ENCODE assay signal across 4 cellular contexts in genomic region chr7:130764569-130764968, GRCh38. TPM values are rescaled to one million over a fixed set of nuclear protein-coding genes. Genes with fewer than 3 reads are reported as not detected.
"Had no signal": no experiment of that assay in that cellular context is flagged by ENCODE, and none has a peak within 500 bp of the region (broad histone marks: within the 10 kb centered on the region; RNA-seq: fewer than 3 reads in every experiment).

No MANE protein-coding gene starts in this region.

RNA-seq across cellular contexts. Expression of gene KLF14, which starts 30.6 kb away (rescaled TPM):
- total RNA-seq: GM23338, H1, H9, HFFc6 had no signal
- polyA plus RNA-seq: GM23338 had no signal
